In the genomic region with DNA sequence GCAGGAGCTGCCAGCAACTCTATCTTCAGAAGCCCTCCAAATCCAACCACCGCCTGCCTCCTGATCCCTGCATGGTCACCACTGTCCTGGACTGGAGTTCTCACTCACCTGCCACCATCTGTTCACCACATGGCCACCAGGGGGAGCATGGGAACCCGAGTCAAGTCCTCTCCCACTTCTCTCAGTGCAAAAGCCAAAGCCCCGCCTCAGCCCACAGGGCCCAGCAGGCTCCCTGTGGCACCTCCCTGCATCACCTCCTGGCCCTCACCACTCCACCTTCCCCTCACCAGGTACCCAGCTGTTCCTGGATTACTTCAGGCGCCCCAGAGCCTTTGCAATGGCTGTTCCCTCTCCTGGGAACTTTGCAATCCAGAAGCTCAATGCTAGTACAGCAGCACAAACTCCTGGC, we compare ENCODE assay signal across 9 cellular contexts. TPM values are rescaled to one million over a fixed set of nuclear protein-coding genes. Genes with fewer than 3 reads are reported as not detected.
DNase-seq lines count a peak whose midpoint lies in the region; ATAC-seq and TF ChIP-seq lines count a peak whose summit lies in the region.
"Had no signal": no experiment of that assay in that cellular context is flagged by ENCODE, and none has a peak within 500 bp of the region (broad histone marks: within the 10 kb centered on the region; RNA-seq: fewer than 3 reads in every experiment).

No MANE protein-coding gene starts in this region.

- POLR2A ChIA-PET in OCI-LY7 (lab: Charles Lee): interaction anchor here (0.5 kb wide), 1 partner anchor 105 kb away, joined by 3 read pairs; no protein-coding TSS in a partner anchor

- H3K4me1 Mint-ChIP-seq in nephron: peaks cover 6% of the 10 kb centered on the region

- TF ChIP-seq POLR2A in erythroblast (IDR thresholded peaks at IDR 0.05; ENCODE audit: low read length): peak; percentile 26

- BruUV-seq in OCI-LY7 (replicated peaks; lab: Mats Ljungman, UMichigan): no TSS peak

- H3K4me1 ChIP-seq in OCI-LY7 (ENCODE audit: insufficient read depth, low read length, poor library complexity, severe bottlenecking): peaks cover 11% of the 10 kb centered on the region

- intact Hi-C loops in OCI-LY7 (cut with micrococcal nuclease; ENCODE audit: unreplicated experiment): loop anchor here (2.0 kb wide), 1 partner anchor 120 kb away; no protein-coding TSS in a partner anchor

- no peaks in the 10 kb centered on the region for H3K9me3 ChIP-seq in OCI-LY7 (ENCODE audit: low read length)

- no peak overlapping the region for H3K4me2 ChIP-seq in OCI-LY7 (ENCODE audit: low read length)

- no peaks in the 10 kb centered on the region for H3K9me3 Mint-ChIP-seq in nephron

- H4K20me1 ChIP-seq in OCI-LY7 (ENCODE audit: insufficient read depth, low read length): peaks cover 10% of the 10 kb centered on the region; the same call in 1 of the 2 replicates

- peak; percentile 90 for TF ChIP-seq CTCF in OCI-LY7 (conservative IDR thresholded peaks at IDR 0.05; ENCODE audit: low read length)
- TF ChIP-seq CTCF in nephron (IDR thresholded peaks at IDR 0.05; ENCODE audit: unreplicated experiment in 3 of 3): peak; percentile 70 to 79 (median 74)

- H3K36me3 ChIP-seq in OCI-LY7 (ENCODE audit: insufficient read depth, low read length): peaks cover 81% of the 10 kb centered on the region

- peak overlapping the region in 2 of 3 experiments; percentile 45 to 60 for H3K4me3 Mint-ChIP-seq in nephron

- peaks cover 48% of the 10 kb centered on the region for H3K36me3 Mint-ChIP-seq in nephron (ENCODE audit: low read depth)

- H3K27ac Mint-ChIP-seq in nephron: peak overlapping the region in 2 of 3 experiments; percentile 10 to 47

- no peak overlapping the region for H2AFZ ChIP-seq in OCI-LY7 (ENCODE audit: low read length)

- DNase-seq in COLO829 (ENCODE audit: low spot score) (peak; percentile 82), HT1080 (ENCODE audit: low read depth) (peak; percentile 68), OCI-LY7 (ENCODE audit: low spot score) (peak; percentile 83), erythroblast (lab: John Stamatoyannopoulos, UW) (peak; percentile 81 to 90)
- DNase-seq in activated CD8-positive, alpha-beta memory T cell treated with anti-CD3 and anti-CD28 coated beads, Interleukin-2, amount 50 U/mL, for 48 hours: peak; percentile 96
- DNase-seq in stimulated activated naive CD8-positive, alpha-beta T cell treated with anti-CD3 and anti-CD28 coated beads, Interleukin-15, Interleukin-2, amounts not matched to agents 100 U/mL and 50 U/mL, for 24 hours: peak; percentile 95

- CTCF ChIA-PET in OCI-LY7 (lab: Charles Lee; ENCODE audit: unreplicated experiment): no interaction called here

- no peak overlapping the region for H3K27ac ChIP-seq in OCI-LY7 (ENCODE audit: low read depth, low read length, poor library complexity, severe bottlenecking)

- H3K79me2 ChIP-seq in OCI-LY7 (ENCODE audit: insufficient read depth, low read depth, low read length): peaks cover 9% of the 10 kb centered on the region

- H3K9me2 ChIP-seq in OCI-LY7 (ENCODE audit: insufficient read depth, low read length): no peaks in the 10 kb centered on the region

- no peaks in the 10 kb centered on the region for H3K27me3 Mint-ChIP-seq in nephron (ENCODE audit: low read depth)

- peak; percentile 51 for ATAC-seq in stimulated activated naive CD8-positive, alpha-beta T cell treated with anti-CD3 and anti-CD28 coated beads, Interleukin-15, Interleukin-2, amounts not matched to agents 100 U/mL and 50 U/mL, for 24 hours
- ATAC-seq in HG02852 (IDR thresholded peaks at IDR 0.05; ENCODE audit: unreplicated experiment): no peak

- no peak overlapping the region for H3K4me3 ChIP-seq in OCI-LY7 (ENCODE audit: low read depth, low read length, poor library complexity, severe bottlenecking)

RNA-seq across cellular contexts. Expression of gene DHPS, which starts 5.3 kb away (rescaled TPM):
- total RNA-seq in HT1080 (2014; rRNA removed; shearing (Covaris generic)): 90.0 and 103 TPM in 2 replicates
- polyA plus RNA-seq in HT1080 (2015; cell fraction: cytosol; rRNA removed): 91.3 and 111 TPM in 2 replicates
- polyA plus RNA-seq in HT1080 (2015; cell fraction: nucleus; rRNA removed): 178 and 192 TPM in 2 replicates
- 91.2 and 102 TPM in 2 replicates for total RNA-seq in OCI-LY7 (2014; rRNA removed; shearing (Covaris generic))
- total RNA-seq in OCI-LY7 (2022): 101 and 122 TPM in 2 replicates

RNA-seq across cellular contexts. Expression of gene WDR83, which starts 9.8 kb away (rescaled TPM):
- 12.5 and 18.2 TPM in 2 replicates for total RNA-seq in HT1080 (2014; rRNA removed; shearing (Covaris generic))
- polyA plus RNA-seq in HT1080 (2015; cell fraction: cytosol; rRNA removed): 11.9 and 13.2 TPM in 2 replicates
- polyA plus RNA-seq in HT1080 (2015; cell fraction: nucleus; rRNA removed): 11.8 and 13.5 TPM in 2 replicates
- total RNA-seq in OCI-LY7 (2014; rRNA removed; shearing (Covaris generic)): 17.0 and 21.1 TPM in 2 replicates
- total RNA-seq in OCI-LY7 (2022): 14.0 and 15.9 TPM in 2 replicates

RNA-seq across cellular contexts. Expression of gene MAN2B1, which starts 9.8 kb away (rescaled TPM):
- 31.2 and 38.5 TPM in 2 replicates for total RNA-seq in HT1080 (2014; rRNA removed; shearing (Covaris generic))
- polyA plus RNA-seq in HT1080 (2015; cell fraction: cytosol; rRNA removed): 52.4 and 53.4 TPM in 2 replicates
- 64.3 and 70.4 TPM in 2 replicates for polyA plus RNA-seq in HT1080 (2015; cell fraction: nucleus; rRNA removed)
- total RNA-seq in OCI-LY7 (2014; rRNA removed; shearing (Covaris generic)): 18.3 and 29.1 TPM in 2 replicates
- total RNA-seq in OCI-LY7 (2022): 88.2 and 88.7 TPM in 2 replicates

RNA-seq across cellular contexts. Expression of gene GNG14, which starts 11.4 kb away (rescaled TPM):
- total RNA-seq in HT1080 (2014; rRNA removed; shearing (Covaris generic)): not detected in 2 replicates
- not detected in 2 replicates for polyA plus RNA-seq in HT1080 (2015; cell fraction: cytosol; rRNA removed)
- not detected in 2 replicates for polyA plus RNA-seq in HT1080 (2015; cell fraction: nucleus; rRNA removed)
- not detected in 2 replicates for total RNA-seq in OCI-LY7 (2014; rRNA removed; shearing (Covaris generic))
- total RNA-seq in OCI-LY7 (2022): 0.93 TPM in 1 of 2 replicates, not detected in the other
- total RNA-seq: T-helper 1 cell treated with Interleukin-12 subunit alpha and Interleukin-12 subunit beta and Interleukin-4 antibody, amounts not matched to agents 30 ng/mL and 1 ng/mL, for 36 hours had no signal

RNA-seq across cellular contexts. Expression of gene FBXW9, which starts 20.0 kb away (rescaled TPM):
- total RNA-seq in HT1080 (2014; rRNA removed; shearing (Covaris generic)): 14.0 and 22.2 TPM in 2 replicates
- 20.8 and 21.3 TPM in 2 replicates for polyA plus RNA-seq in HT1080 (2015; cell fraction: cytosol; rRNA removed)
- polyA plus RNA-seq in HT1080 (2015; cell fraction: nucleus; rRNA removed): 21.5 and 22.7 TPM in 2 replicates
- total RNA-seq in OCI-LY7 (2014; rRNA removed; shearing (Covaris generic)): 10.6 and 11.5 TPM in 2 replicates
- 10.8 and 11.0 TPM in 2 replicates for total RNA-seq in OCI-LY7 (2022)
